22 cellular contexts compared by ENCODE assay signal in genomic region chr21:31111093-31111492, GRCh38.
DNase-seq lines count a peak whose midpoint lies in the region; ATAC-seq and TF ChIP-seq lines count a peak whose summit lies in the region.
"Had no signal": no experiment of that assay in that cellular context is flagged by ENCODE, and none has a peak within 500 bp of the region (broad histone marks: within the 10 kb centered on the region; RNA-seq: fewer than 3 reads in every experiment).

No MANE protein-coding gene starts in this region.

- H3K4me2 ChIP-seq in BLaER1: peak overlapping the region; percentile 52
- H3K4me2 ChIP-seq: PC-9 had no signal

- ATAC-seq in T-helper 17 cell (no peak), HG02885 (IDR thresholded peaks at IDR 0.05; ENCODE audit: poor library complexity, unreplicated experiment) (no peak)
- ATAC-seq: K562 had no signal

- DNase-seq in T-helper 17 cell: no peak
- peak; percentile 30 for DNase-seq in choroid plexus epithelial cell (ENCODE audit: low read depth)
- DNase-seq in retina: peak; percentile 22
- DNase-seq in T-helper 1 cell: no peak
- DNase-seq in inferior parietal cortex (ENCODE audit: extremely low spot score): no peak
- no peak for DNase-seq in Kasumi-1 (lab: John Stamatoyannopoulos, UW)
- DNase-seq: 8988T; Caco-2; CD4-positive, alpha-beta T cell; GDM1; HCEC 1CT; NCI-H187; NCI-H2107; NCI-H510A treated with DMSO at 0.1 percent for 48 hours; NCI-H774; PC-9; SIG-M5 had no signal

- no peaks in the 10 kb centered on the region for H3K27me3 ChIP-seq in BLaER1

- peaks cover 2% of the 10 kb centered on the region for H3K36me3 Mint-ChIP-seq in T-helper 17 cell (ENCODE audit: low read depth)

- H3K27me3 Mint-ChIP-seq in T-helper 17 cell: no peaks in the 10 kb centered on the region
- H3K27me3 Mint-ChIP-seq: B cell; CD4-positive, alpha-beta T cell had no signal

- no peaks in the 10 kb centered on the region for H4K20me1 ChIP-seq in BLaER1

- peaks cover 66% of the 10 kb centered on the region for H3K4me1 ChIP-seq in BLaER1
- H3K4me1 ChIP-seq: Caco-2 had no signal

- H3K9me3 ChIP-seq in BLaER1 (peaks cover 13% of the 10 kb centered on the region), T-helper 17 cell (ENCODE audit: control insufficient read depth, low read length, poor library complexity, severe bottlenecking) (no peaks in the 10 kb centered on the region)

- H3K27ac Mint-ChIP-seq in T-helper 17 cell: peak overlapping the region; percentile 43
- H3K27ac Mint-ChIP-seq: B cell; CD4-positive, alpha-beta T cell had no signal

- H3K4me3 Mint-ChIP-seq in T-helper 17 cell: no peak overlapping the region
- H3K4me3 Mint-ChIP-seq: B cell; CD4-positive, alpha-beta T cell had no signal

- H3K4me3 ChIP-seq in BLaER1 (no peak overlapping the region), choroid plexus epithelial cell (ENCODE audit: low read depth, low read length) (no peak overlapping the region)
- H3K4me3 ChIP-seq: K562, PC-9 had no signal

- peaks cover 2% of the 10 kb centered on the region for H3K4me1 Mint-ChIP-seq in T-helper 17 cell

- no peak overlapping the region for H3K9ac ChIP-seq in BLaER1

- H3K27ac ChIP-seq in BLaER1: 0 out of 2 replicates have a peak overlapping the region, but pooled peaks have one; percentile 33
- H3K27ac ChIP-seq: PC-9, RWPE1 had no signal

- peaks cover 5% of the 10 kb centered on the region; the same call in 1 of the 2 replicates for H3K36me3 ChIP-seq in BLaER1

- TF ChIP-seq CTCF in choroid plexus epithelial cell (conservative IDR thresholded peaks at IDR 0.05; ENCODE audit: low read depth, low read length): no peak

Comparison
In these comparisons a context has a peak if more than half of its experiments do, and no peak if none do; other contexts are left out.
1. DNase-seq: peak in choroid plexus epithelial cell (single experiment) and retina (single experiment); none in T-helper 17 cell (0 of 3), T-helper 1 cell (0 of 5), inferior parietal cortex (single experiment) and Kasumi-1 (0 of 2).